Comparison of ENCODE assay signal across 32 cellular contexts in the genomic region with DNA sequence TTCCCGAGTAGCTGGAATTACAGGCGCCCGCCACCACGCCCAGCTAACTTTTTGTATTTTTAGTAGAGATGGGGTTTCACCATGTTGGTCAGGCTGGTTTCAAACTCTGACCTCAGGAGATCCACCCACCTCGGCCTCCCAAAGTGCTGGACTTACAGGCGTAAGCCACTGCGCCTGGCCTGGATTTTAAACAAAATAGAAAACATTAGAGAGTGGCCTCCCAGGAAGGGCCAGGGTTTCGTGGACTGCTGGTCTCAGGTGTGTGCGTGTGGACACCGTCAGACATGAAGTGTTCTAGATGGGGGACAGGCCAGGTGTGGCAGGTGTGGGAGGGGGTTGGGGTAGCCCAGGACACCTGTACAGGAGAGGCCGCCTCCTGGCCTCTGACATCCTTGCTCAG. TPM values are rescaled to one million over a fixed set of nuclear protein-coding genes. Genes with fewer than 3 reads are reported as not detected.
"Had no signal": no experiment of that assay in that cellular context is flagged by ENCODE, and none has a peak within 500 bp of the region (broad histone marks: within the 10 kb centered on the region; RNA-seq: fewer than 3 reads in every experiment).

No MANE protein-coding gene starts in this region.

- H3K9me3 ChIP-seq: esophagus squamous epithelium, left ventricle myocardium inferior, pancreas, psoas muscle, right atrium auricular region, testis, transverse colon, uterus had no signal

- DNase-seq: activated CD4-positive, alpha-beta memory T cell treated with anti-CD3 and anti-CD28 coated beads, Interleukin-2, amount 10 ng/mL, durations not matched to agents 7 days and 5 days; activated CD4-positive, alpha-beta T cell treated with anti-CD3 and anti-CD28 coated beads for 1 hour; activated CD4-positive, alpha-beta T cell treated with anti-CD3 and anti-CD28 coated beads, Interleukin-2, amount 10 ng/mL, durations not matched to agents 7 days and 5 days; activated CD8-positive, alpha-beta memory T cell treated with anti-CD3 and anti-CD28 coated beads, Interleukin-2, amount 50 U/mL, for 48 hours; activated T-cell treated with anti-CD3 and anti-CD28 coated beads, Interleukin-2, amount 50 U/mL, for 4 hours; effector CD8-positive, alpha-beta T cell; esophagus squamous epithelium; glutamatergic neuron; islet precursor cell; left ventricle myocardium inferior; midbrain; naive thymus-derived CD4-positive, alpha-beta T cell; nucleus accumbens; pancreas; psoas muscle; stimulated activated CD4-positive, alpha-beta T cell treated with anti-CD3 and anti-CD28 coated beads, Interleukin-2, amount 100 ng/mL, for 48 hours; stimulated activated naive CD8-positive, alpha-beta T cell treated with anti-CD3 and anti-CD28 coated beads, Interleukin-15, Interleukin-2, amounts not matched to agents 100 U/mL and 50 U/mL, for 24 hours; T-helper 2 cell; testis; transverse colon; uterus had no signal

- H3K36me3 Mint-ChIP-seq: activated naive CD4-positive, alpha-beta T cell treated with anti-CD3 and anti-CD28 coated beads, Interleukin-2, amount 50 U/mL, for 24 hours; naive thymus-derived CD4-positive, alpha-beta T cell had no signal

- H3K27ac Mint-ChIP-seq: activated CD4-positive, alpha-beta memory T cell treated with anti-CD3 and anti-CD28 coated beads, Interleukin-2, amount 10 ng/mL, durations not matched to agents 7 days and 5 days; activated CD4-positive, alpha-beta T cell treated with anti-CD3 and anti-CD28 coated beads, Interleukin-2, amount 10 ng/mL, durations not matched to agents 7 days and 5 days; activated naive CD4-positive, alpha-beta T cell treated with anti-CD3 and anti-CD28 coated beads, Interleukin-2, amount 50 U/mL, for 24 hours; activated T-helper 2 cell treated with anti-CD3 and anti-CD28 coated beads, Interferon-gamma antibody, Interleukin-2, Interleukin-4, amounts not matched to agents 10 μg/mL and 5 μg/mL and 100 μg/mL, durations not matched to agents 14 hours and 24 hours and 36 hours; naive thymus-derived CD4-positive, alpha-beta T cell had no signal

- H3K36me3 ChIP-seq: esophagus squamous epithelium, left ventricle myocardium inferior, pancreas, right atrium auricular region, transverse colon, uterus had no signal

- H3K27ac ChIP-seq: epithelial cell of prostate, esophagus squamous epithelium, hepatocyte, left ventricle myocardium inferior, pancreas, psoas muscle, right atrium auricular region, testis, transverse colon, uterus had no signal

- H3K9me3 Mint-ChIP-seq: activated CD4-positive, alpha-beta memory T cell treated with anti-CD3 and anti-CD28 coated beads, Interleukin-2, amount 10 ng/mL, durations not matched to agents 7 days and 5 days; activated CD4-positive, alpha-beta T cell treated with anti-CD3 and anti-CD28 coated beads, Interleukin-2, amount 10 ng/mL, durations not matched to agents 7 days and 5 days; activated naive CD4-positive, alpha-beta T cell treated with anti-CD3 and anti-CD28 coated beads, Interleukin-2, amount 50 U/mL, for 24 hours; activated T-cell treated with anti-CD3 and anti-CD28 coated beads, Interleukin-2, amount 50 U/mL, for 4 hours; activated T-helper 2 cell treated with anti-CD3 and anti-CD28 coated beads, Interferon-gamma antibody, Interleukin-2, Interleukin-4, amounts not matched to agents 10 μg/mL and 5 μg/mL and 100 μg/mL, durations not matched to agents 14 hours and 24 hours and 36 hours; central memory CD8-positive, alpha-beta T cell; naive thymus-derived CD4-positive, alpha-beta T cell had no signal

- H3K4me3 ChIP-seq: esophagus squamous epithelium, hepatocyte, left ventricle myocardium inferior, pancreas, psoas muscle, right atrium auricular region, testis, transverse colon, uterus had no signal

- H3K4me1 ChIP-seq: esophagus squamous epithelium, left ventricle myocardium inferior, pancreas, psoas muscle, right atrium auricular region, testis, transverse colon, uterus had no signal

- H3K4me1 Mint-ChIP-seq: activated CD4-positive, alpha-beta memory T cell treated with anti-CD3 and anti-CD28 coated beads, Interleukin-2, amount 10 ng/mL, durations not matched to agents 7 days and 5 days; activated CD4-positive, alpha-beta T cell treated with anti-CD3 and anti-CD28 coated beads, Interleukin-2, amount 10 ng/mL, durations not matched to agents 7 days and 5 days; activated naive CD4-positive, alpha-beta T cell treated with anti-CD3 and anti-CD28 coated beads, Interleukin-2, amount 50 U/mL, for 24 hours; central memory CD8-positive, alpha-beta T cell; naive thymus-derived CD4-positive, alpha-beta T cell had no signal

- ATAC-seq: activated T-cell treated with anti-CD3 and anti-CD28 coated beads, Interleukin-2, amount 50 U/mL, for 4 hours; naive thymus-derived CD4-positive, alpha-beta T cell; pancreas; psoas muscle; stimulated activated naive CD8-positive, alpha-beta T cell treated with anti-CD3 and anti-CD28 coated beads, Interleukin-15, Interleukin-2, amounts not matched to agents 100 U/mL and 50 U/mL, for 24 hours had no signal

- H3K4me3 Mint-ChIP-seq: activated CD4-positive, alpha-beta memory T cell treated with anti-CD3 and anti-CD28 coated beads, Interleukin-2, amount 10 ng/mL, durations not matched to agents 7 days and 5 days; activated CD4-positive, alpha-beta T cell treated with anti-CD3 and anti-CD28 coated beads, Interleukin-2, amount 10 ng/mL, durations not matched to agents 7 days and 5 days; activated naive CD4-positive, alpha-beta T cell treated with anti-CD3 and anti-CD28 coated beads, Interleukin-2, amount 50 U/mL, for 24 hours; activated T-cell treated with anti-CD3 and anti-CD28 coated beads, Interleukin-2, amount 50 U/mL, for 4 hours; central memory CD8-positive, alpha-beta T cell; naive thymus-derived CD4-positive, alpha-beta T cell had no signal

- H3K27me3 Mint-ChIP-seq: activated naive CD4-positive, alpha-beta T cell treated with anti-CD3 and anti-CD28 coated beads, Interleukin-2, amount 50 U/mL, for 24 hours had no signal

- H3K27me3 ChIP-seq: hepatocyte, pancreas, right atrium auricular region, testis, uterus had no signal

RNA-seq across cellular contexts. Expression of gene GBGT1, which starts 7.0 kb away (rescaled TPM):
- polyA plus RNA-seq: neural cell had no signal

RNA-seq across cellular contexts. Expression of gene OBP2B, which starts 38.3 kb away (rescaled TPM):
- total RNA-seq: activated CD4-positive, alpha-beta memory T cell treated with anti-CD3 and anti-CD28 coated beads, Interleukin-2, amount 10 ng/mL, durations not matched to agents 7 days and 5 days; activated CD4-positive, alpha-beta T cell treated with anti-CD3 and anti-CD28 coated beads, Interleukin-2, amount 10 ng/mL, durations not matched to agents 7 days and 5 days; activated T-cell treated with anti-CD3 and anti-CD28 coated beads, Interleukin-2, amount 50 U/mL, for 4 hours; activated T-helper 2 cell treated with anti-CD3 and anti-CD28 coated beads, Interferon-gamma antibody, Interleukin-2, Interleukin-4, amounts not matched to agents 10 μg/mL and 5 μg/mL and 100 μg/mL, durations not matched to agents 14 hours and 24 hours and 36 hours; bronchial epithelial cell; dermis microvascular lymphatic vessel endothelial cell; esophagus squamous epithelium; frontal cortex; hepatocyte; left ventricle myocardium inferior; lung microvascular endothelial cell; naive thymus-derived CD4-positive, alpha-beta T cell; pancreas; psoas muscle; right atrium auricular region; transverse colon; uterus had no signal
- polyA plus RNA-seq: hepatocyte; naive thymus-derived CD4-positive, alpha-beta T cell; neural cell; pancreas; psoas muscle had no signal
